ENCODE assay signal across 8 cellular contexts in the genomic region with DNA sequence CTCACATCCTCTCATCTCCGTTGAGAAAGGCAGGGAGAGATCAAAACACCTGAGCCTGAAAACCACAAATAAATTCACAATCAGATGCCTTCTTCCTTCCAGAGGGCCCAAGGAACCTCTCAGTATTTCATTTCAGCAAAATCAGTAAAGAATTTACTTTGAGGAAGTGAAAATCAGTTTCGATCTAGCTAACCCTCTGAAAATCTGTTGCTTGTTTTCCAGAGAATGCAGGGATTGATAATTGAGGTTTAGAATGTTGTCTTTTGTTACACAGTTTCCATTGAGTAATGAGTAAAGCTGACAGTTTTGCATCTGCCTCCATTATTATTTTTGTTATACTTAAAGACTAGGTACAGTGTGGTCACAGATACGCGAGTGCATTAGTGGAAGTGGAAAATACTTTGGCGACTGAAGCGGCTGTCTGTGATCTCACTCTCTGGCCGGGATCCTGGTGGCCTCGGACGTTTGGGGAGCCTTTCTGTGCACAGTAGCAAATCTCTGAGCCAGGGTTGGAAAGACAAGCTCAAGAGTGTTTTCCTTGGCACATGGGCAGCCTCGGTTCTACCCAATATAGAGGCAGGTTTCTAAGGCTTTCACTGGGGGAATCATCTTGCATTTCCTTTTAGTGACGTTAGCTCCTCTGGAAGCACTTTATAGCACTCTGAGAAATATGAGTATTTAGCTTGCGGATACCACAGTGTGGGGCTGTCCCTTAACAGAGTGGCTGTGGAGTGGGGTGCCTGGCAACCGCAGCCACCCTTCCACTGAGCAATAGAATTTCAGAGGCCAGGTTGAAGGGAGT. TPM values are rescaled to one million over a fixed set of nuclear protein-coding genes. Genes with fewer than 3 reads are reported as not detected.
DNase-seq lines count a peak whose midpoint lies in the region; ATAC-seq and TF ChIP-seq lines count a peak whose summit lies in the region.

No MANE protein-coding gene starts in this region.

- TF ChIP-seq POLR2A in gastrocnemius medialis (IDR thresholded peaks at IDR 0.05), result no peak

- H3K9me3 ChIP-seq in gastrocnemius medialis, result no peaks in the 10 kb centered on the region
- no peaks in the 10 kb centered on the region for H3K9me3 ChIP-seq in hepatocyte (ENCODE audit: low read depth)

- no peaks in the 10 kb centered on the region for H3K9me2 ChIP-seq in hepatocyte (replicated peaks; ENCODE audit: insufficient read depth)

- no peak overlapping the region for H3K4me2 ChIP-seq in hepatocyte

- H3K27ac ChIP-seq in gastrocnemius medialis, result peak overlapping the region; percentile 69 to 79 (median 75)
- H3K27ac ChIP-seq in hepatocyte, result no peak overlapping the region

- no peaks in the 10 kb centered on the region for H4K20me1 ChIP-seq in hepatocyte (ENCODE audit: insufficient read depth, poor library complexity, severe bottlenecking)

- H2AFZ ChIP-seq in hepatocyte, result no peak overlapping the region

- intact Hi-C loops in gastrocnemius medialis (cut with DNase I; ENCODE audit: low total_unique reads), result loop anchor here (5.0 kb wide), 1 partner anchor 172 kb away; no protein-coding TSS in a partner anchor

- no peaks in the 10 kb centered on the region for H3K36me3 ChIP-seq in gastrocnemius medialis
- no peaks in the 10 kb centered on the region for H3K36me3 ChIP-seq in hepatocyte (replicated peaks; ENCODE audit: insufficient read depth, low read depth)

- in situ Hi-C loops in gastrocnemius medialis (cut with MboI; ENCODE audit: low sequenced_read_pairs in 4 of 4), result no loop called here

- H3K4me1 ChIP-seq in gastrocnemius medialis (peaks cover 24 to 26% of the 10 kb centered on the region in 2 donors), hepatocyte (ENCODE audit: insufficient read depth) (peaks cover 8% of the 10 kb centered on the region)

- DNase-seq in NCI-H2107 treated with DMSO at 0.1 percent for 48 hours (lab: John Stamatoyannopoulos, UW; ENCODE audit: unreplicated experiment) (peak; percentile 51), NCI-H2107 (lab: John Stamatoyannopoulos, UW) (no peak), NCI-H2029 treated with DMSO at 0.1 percent for 48 hours (lab: John Stamatoyannopoulos, UW) (peak; percentile 93), fibroblast of gingiva (ENCODE audit: low read depth) (peak; percentile 85), gastrocnemius medialis (no peak), hepatocyte (ENCODE audit: low spot score) (no peak), NCI-H526 treated with DMSO at 0.1 percent for 48 hours (lab: John Stamatoyannopoulos, UW) (no peak), SKM-1 treated with dmso at 0.1 percent for 144 hours (lab: John Stamatoyannopoulos, UW; ENCODE audit: unreplicated experiment) (no peak)

- H3K79me2 ChIP-seq in hepatocyte, result no peaks in the 10 kb centered on the region

- TF ChIP-seq CTCF in gastrocnemius medialis (IDR thresholded peaks at IDR 0.05 in 4 of 5, conservative IDR thresholded peaks at IDR 0.05 in 1 of 5) (no peak), hepatocyte (IDR thresholded peaks at IDR 0.05; ENCODE audit: poor library complexity) (no peak)

- H3K4me3 ChIP-seq in gastrocnemius medialis, result peak overlapping the region in 3 of 4 donors; percentile 7 to 40 (median 17)
- no peak overlapping the region for H3K4me3 ChIP-seq in hepatocyte

- ATAC-seq in gastrocnemius medialis, result peak; percentile 12 to 45

- no peaks in the 10 kb centered on the region for H3K27me3 ChIP-seq in gastrocnemius medialis
- no peaks in the 10 kb centered on the region for H3K27me3 ChIP-seq in hepatocyte

- 79% methylated on average over 13 of the region's 13 CpGs for WGBS in hepatocyte (ENCODE audit: low lambda C conversion rate, missing lambda C conversion rate)

RNA-seq across cellular contexts. Expression of a gene that starts 32.2 kb away (rescaled TPM):
- total RNA-seq in gastrocnemius medialis (10 to 100 TPM in 3 of 4 donors, 1 to 10 TPM in 1; 9.1 to 48.3 (median 12.1) TPM), hepatocyte (17.6 and 18.0 TPM in 2 replicates)
- polyA plus RNA-seq in hepatocyte, result 25.6 and 28.6 TPM in 2 replicates

Comparison
In these comparisons a context has a peak if more than half of its experiments do, and no peak if none do; other contexts are left out.
1. DNase-seq: peak in NCI-H2107 treated with DMSO at 0.1 percent for 48 hours (single experiment), NCI-H2029 treated with DMSO at 0.1 percent for 48 hours (single experiment) and fibroblast of gingiva (single experiment); none in NCI-H2107 (single experiment), gastrocnemius medialis (0 of 2), hepatocyte (single experiment), NCI-H526 treated with DMSO at 0.1 percent for 48 hours (single experiment) and SKM-1 treated with dmso at 0.1 percent for 144 hours (single experiment).